Comparison of ENCODE assay signal across 11 cellular contexts in genomic region chr2:27185331-27186026, GRCh38. TPM values are rescaled to one million over a fixed set of nuclear protein-coding genes. Genes with fewer than 3 reads are reported as not detected.
DNase-seq lines count a peak whose midpoint lies in the region; ATAC-seq and TF ChIP-seq lines count a peak whose summit lies in the region.
"Had no signal": no experiment of that assay in that cellular context is flagged by ENCODE, and none has a peak within 500 bp of the region (broad histone marks: within the 10 kb centered on the region; RNA-seq: fewer than 3 reads in every experiment).

No MANE protein-coding gene starts in this region.

- no peak overlapping the region for H2AK5ac ChIP-seq in mesenchymal stem cell (ENCODE audit: low read length, severe bottlenecking)

- no TSS peak for BruUV-seq in mammary epithelial cell (replicated peaks; lab: Mats Ljungman, UMichigan)

- peak overlapping the region in 1 of 2 experiments; percentile 72 for H2BK12ac ChIP-seq in mesenchymal stem cell (ENCODE audit: low read length in 2 of 2)

- no peak overlapping the region for H2BK120ac ChIP-seq in mesenchymal stem cell (ENCODE audit: low read depth, low read length)

- H3K79me2 ChIP-seq in mammary epithelial cell (ENCODE audit: insufficient read depth, low read length), result no peaks in the 10 kb centered on the region

- H3K36me3 ChIP-seq in breast epithelium, result no peaks in the 10 kb centered on the region
- no peaks in the 10 kb centered on the region for H3K36me3 ChIP-seq in mammary epithelial cell (ENCODE audit: insufficient read depth, low read length)
- no peaks in the 10 kb centered on the region for H3K36me3 ChIP-seq in body of pancreas (replicated peaks in 1 of 2; ENCODE audit: insufficient read depth in 1 of 2, low read depth in 2 of 2)
- H3K36me3 ChIP-seq in mesenchymal stem cell (ENCODE audit: control insufficient read depth in 1 of 2, insufficient read depth in 2 of 2, low read depth in 1 of 2, low read length in 2 of 2), result no peaks in the 10 kb centered on the region

- H3K4ac ChIP-seq in mesenchymal stem cell (ENCODE audit: low read depth in 1 of 2, low read length in 2 of 2), result no peak overlapping the region

- H3K27me3 ChIP-seq in breast epithelium (no peaks in the 10 kb centered on the region), mammary epithelial cell (ENCODE audit: insufficient read depth, low read length) (no peaks in the 10 kb centered on the region), body of pancreas (no peaks in the 10 kb centered on the region), mesenchymal stem cell (ENCODE audit: control insufficient read depth in 1 of 2, insufficient read depth in 1 of 2, low read length in 2 of 2) (peaks cover 0 to 38% of the 10 kb centered on the region in 2 experiments)

- ATAC-seq in body of pancreas (peak; percentile 40), GM21447 (IDR thresholded peaks at IDR 0.05; ENCODE audit: unreplicated experiment) (no peak)
- ATAC-seq: stimulated activated naive CD8-positive, alpha-beta T cell treated with anti-CD3 and anti-CD28 coated beads, Interleukin-15, Interleukin-2, amounts not matched to agents 100 U/mL and 50 U/mL, for 24 hours had no signal

- TF ChIP-seq POLR2A in breast epithelium (IDR thresholded peaks at IDR 0.05), result no peak
- TF ChIP-seq POLR2A in body of pancreas (IDR thresholded peaks at IDR 0.05), result no peak

- dilution Hi-C loops in mammary epithelial cell (cut with HindIII; ENCODE audit: low sequenced_read_pairs), result no loop called here

- WGBS in mammary epithelial cell (ENCODE audit: low coverage, missing lambda C conversion rate), result 63% methylated on average over 6 of the region's 6 CpGs
- 22 to 29% methylated on average over 6 of the region's 6 CpGs for WGBS in body of pancreas, 2 donors
- 63% methylated on average over 6 of the region's 6 CpGs for WGBS in mesenchymal stem cell

- H2BK15ac ChIP-seq in mesenchymal stem cell (ENCODE audit: low read depth, poor library complexity, severe bottlenecking), result no peak overlapping the region

- no peaks in the 10 kb centered on the region for H4K20me1 ChIP-seq in mammary epithelial cell (ENCODE audit: insufficient read depth, low read length)

- in situ Hi-C loops in mammary epithelial cell (cut with MboI; ENCODE audit: low sequenced_read_pairs in 2 of 2), result loop anchor here in 1 of 2 donors (10.0 kb wide), 1 partner anchor 81 kb away; no protein-coding TSS in a partner anchor

- H3K9me3 ChIP-seq in breast epithelium, result no peaks in the 10 kb centered on the region
- H3K9me3 ChIP-seq in mammary epithelial cell (replicated peaks; ENCODE audit: insufficient read depth, low read length), result no peaks in the 10 kb centered on the region
- H3K9me3 ChIP-seq in body of pancreas, result no peaks in the 10 kb centered on the region
- H3K9me3 ChIP-seq in mesenchymal stem cell (ENCODE audit: control insufficient read depth, low read length), result no peaks in the 10 kb centered on the region
- H3K9me3 ChIP-seq: A549 had no signal

- H3K4me2 ChIP-seq in mammary epithelial cell (ENCODE audit: insufficient read depth, low read depth, low read length) (no peak overlapping the region), mesenchymal stem cell (ENCODE audit: low read length, poor library complexity, severe bottlenecking) (no peak overlapping the region)
- H3K4me2 ChIP-seq: A549 had no signal

- peak overlapping the region in 1 of 2 experiments; percentile 70 for H3K18ac ChIP-seq in mesenchymal stem cell (ENCODE audit: low read depth in 1 of 2, low read length in 2 of 2)

- H3K23ac ChIP-seq in mesenchymal stem cell (ENCODE audit: low read length in 2 of 2), result no peak overlapping the region

- H3K4me1 ChIP-seq in breast epithelium (peaks cover 0 to 8% of the 10 kb centered on the region in 2 donors), mammary epithelial cell (ENCODE audit: insufficient read depth, low read length) (no peaks in the 10 kb centered on the region), body of pancreas (no peaks in the 10 kb centered on the region), mesenchymal stem cell (ENCODE audit: control insufficient read depth, insufficient read depth, low read depth, low read length) (no peaks in the 10 kb centered on the region)
- H3K4me1 ChIP-seq: A549 had no signal

- intact Hi-C loops in breast epithelium (cut with DNase I; ENCODE audit: low total_unique reads), result no loop called here
- intact Hi-C loops in mammary epithelial cell (cut with micrococcal nuclease), result no loop called here
- intact Hi-C loops in body of pancreas (cut with DNase I), result no loop called here

- CTCF ChIA-PET in mammary epithelial cell (lab: Charles Lee; ENCODE audit: low non-redundant PET), result interaction anchor here (0.7 kb wide), 1 partner anchor 89 kb away, joined by 3 read pairs; no protein-coding TSS in a partner anchor

- H3K4me3 ChIP-seq in breast epithelium, result no peak overlapping the region
- H3K4me3 ChIP-seq in mammary epithelial cell (replicated peaks in 1 of 3; ENCODE audit: insufficient read depth in 1 of 3, low read depth in 2 of 3, low read length in 3 of 3), result no peak overlapping the region
- no peak overlapping the region for H3K4me3 ChIP-seq in body of pancreas
- H3K4me3 ChIP-seq in mesenchymal stem cell (ENCODE audit: insufficient read depth in 1 of 2, low read depth in 1 of 2, low read length in 2 of 2), result peak overlapping the region in 1 of 2 experiments; percentile 23
- H3K4me3 ChIP-seq: A549 had no signal

- no peaks in the 10 kb centered on the region for H3K79me1 ChIP-seq in mesenchymal stem cell (replicated peaks; ENCODE audit: low read length, poor library complexity, severe bottlenecking)

- no peak overlapping the region for H4K91ac ChIP-seq in mesenchymal stem cell (ENCODE audit: low read length)

- TF ChIP-seq CTCF in breast epithelium (IDR thresholded peaks at IDR 0.05), result no peak
- TF ChIP-seq CTCF in mammary epithelial cell (conservative IDR thresholded peaks at IDR 0.05 in 1 of 2, IDR thresholded peaks at IDR 0.05 in 1 of 2; ENCODE audit: extremely low read depth in 1 of 2, insufficient read depth in 1 of 2, low read depth in 1 of 2, low read length in 2 of 2), result no peak
- TF ChIP-seq CTCF in body of pancreas (IDR thresholded peaks at IDR 0.05), result no peak

- H2AFZ ChIP-seq in mammary epithelial cell (ENCODE audit: low read depth, low read length), result no peak overlapping the region
- peak overlapping the region; percentile 77 for H2AFZ ChIP-seq in mesenchymal stem cell (ENCODE audit: low read depth, low read length)

- no peak overlapping the region for H2BK5ac ChIP-seq in mesenchymal stem cell (ENCODE audit: low read depth, low read length, poor library complexity, severe bottlenecking)

- no peak overlapping the region for H3K9ac ChIP-seq in mammary epithelial cell (ENCODE audit: insufficient read depth, low read length)
- H3K9ac ChIP-seq in mesenchymal stem cell (ENCODE audit: low read length), result peak overlapping the region; percentile 80

- H3K14ac ChIP-seq in mesenchymal stem cell (ENCODE audit: low read length in 2 of 2), result no peak overlapping the region

- DNase-seq in breast epithelium (ENCODE audit: low spot score in 2 of 2) (no peak), mammary epithelial cell (no peak), body of pancreas (peak in 2 of 4 donors; percentile 17 to 36), mesenchymal stem cell (peak; percentile 85), DMS114 treated with DMSO at 0.1 percent for 48 hours (lab: John Stamatoyannopoulos, UW; ENCODE audit: unreplicated experiment) (no peak), amniotic stem cell (lab: John Stamatoyannopoulos, UW) (no peak), AG08396 (ENCODE audit: low spot score) (no peak)
- DNase-seq: stimulated activated naive CD8-positive, alpha-beta T cell treated with anti-CD3 and anti-CD28 coated beads, Interleukin-15, Interleukin-2, amounts not matched to agents 100 U/mL and 50 U/mL, for 24 hours had no signal

- peak overlapping the region; percentile 72 to 91 for H3K27ac ChIP-seq in breast epithelium
- no peak overlapping the region for H3K27ac ChIP-seq in mammary epithelial cell (ENCODE audit: insufficient read depth, low read depth, low read length)
- H3K27ac ChIP-seq in body of pancreas, result peak overlapping the region in 1 of 4 donors; percentile 34
- H3K27ac ChIP-seq in mesenchymal stem cell (ENCODE audit: low read length, poor library complexity, severe bottlenecking), result no peak overlapping the region
- H3K27ac ChIP-seq: A549 had no signal

- no peak overlapping the region for H4K8ac ChIP-seq in mesenchymal stem cell (ENCODE audit: low read length)

RNA-seq across cellular contexts. Expression of gene ATRAID, which starts 26.4 kb away (rescaled TPM):
- 100 to 1,000 TPM; 146 to 243 (median 177) TPM for total RNA-seq in breast epithelium
- total RNA-seq in mammary epithelial cell, result 100 to 1,000 TPM in 1 of 2 donors, 10 to 100 TPM in 1; 76.5 to 127 TPM
- polyA plus RNA-seq in mammary epithelial cell, result 157 TPM
- 30.6 TPM for polyA minus RNA-seq in mammary epithelial cell
- total RNA-seq in body of pancreas, result 10 to 100 TPM; 69.2 to 75.0 TPM
- 183 TPM for polyA plus RNA-seq in mesenchymal stem cell (2013, experiment 1 of 2)
- 185 TPM for polyA plus RNA-seq in mesenchymal stem cell (2013, experiment 2 of 2)

RNA-seq across cellular contexts. Expression of gene SLC5A6, which starts 26.6 kb away (rescaled TPM):
- total RNA-seq in breast epithelium (10 to 100 TPM; 43.4 to 86.2 (median 84.9) TPM), mammary epithelial cell (10 to 100 TPM; 19.7 to 22.8 TPM), body of pancreas (10 to 100 TPM; 17.4 to 34.6 TPM)
- 40.9 TPM for polyA plus RNA-seq in mammary epithelial cell
- polyA minus RNA-seq in mammary epithelial cell, result 60.6 TPM
- 21.3 TPM for polyA plus RNA-seq in mesenchymal stem cell (2013, experiment 1 of 2)
- polyA plus RNA-seq in mesenchymal stem cell (2013, experiment 2 of 2), result 19.6 TPM

RNA-seq across cellular contexts. Expression of gene CAD, which starts 31.7 kb away (rescaled TPM):
- 10 to 100 TPM; 15.5 to 33.4 (median 17.3) TPM for total RNA-seq in breast epithelium
- total RNA-seq in mammary epithelial cell, result 10 to 100 TPM; 51.7 to 68.9 TPM
- 39.9 TPM for polyA plus RNA-seq in mammary epithelial cell
- 240 TPM for polyA minus RNA-seq in mammary epithelial cell
- 10 to 100 TPM; 18.4 to 36.9 TPM for total RNA-seq in body of pancreas
- polyA plus RNA-seq in mesenchymal stem cell (2013, experiment 1 of 2), result 12.6 TPM
- polyA plus RNA-seq in mesenchymal stem cell (2013, experiment 2 of 2), result 10.9 TPM

RNA-seq across cellular contexts. Expression of gene TCF23, which starts 36.7 kb away (rescaled TPM):
- total RNA-seq in breast epithelium (not detected), mammary epithelial cell (not detected), body of pancreas (under 1 TPM; under 0.01 to 0.66 TPM)
- not detected for polyA plus RNA-seq in mammary epithelial cell
- polyA minus RNA-seq in mammary epithelial cell, result not detected
- not detected for polyA plus RNA-seq in mesenchymal stem cell (2013, experiment 1 of 2)
- polyA plus RNA-seq in mesenchymal stem cell (2013, experiment 2 of 2), result not detected
- total RNA-seq: cerebellum had no signal
- polyA plus RNA-seq: A549 had no signal

RNA-seq across cellular contexts. Expression of gene PRR30, which starts 46.3 kb away (rescaled TPM):
- total RNA-seq in breast epithelium (not detected), mammary epithelial cell (not detected), body of pancreas (not detected)
- polyA plus RNA-seq in mammary epithelial cell, result not detected
- not detected for polyA minus RNA-seq in mammary epithelial cell
- not detected for polyA plus RNA-seq in mesenchymal stem cell (2013, experiment 1 of 2)
- polyA plus RNA-seq in mesenchymal stem cell (2013, experiment 2 of 2), result not detected
- total RNA-seq: cerebellum had no signal
- polyA plus RNA-seq: A549 had no signal

Comparison
In these comparisons a context has a peak if more than half of its experiments do, and no peak if none do; other contexts are left out.
1. H3K27ac ChIP-seq: peak in breast epithelium (2 of 2); none in mammary epithelial cell (single experiment) and mesenchymal stem cell (single experiment).